In the genomic region with DNA sequence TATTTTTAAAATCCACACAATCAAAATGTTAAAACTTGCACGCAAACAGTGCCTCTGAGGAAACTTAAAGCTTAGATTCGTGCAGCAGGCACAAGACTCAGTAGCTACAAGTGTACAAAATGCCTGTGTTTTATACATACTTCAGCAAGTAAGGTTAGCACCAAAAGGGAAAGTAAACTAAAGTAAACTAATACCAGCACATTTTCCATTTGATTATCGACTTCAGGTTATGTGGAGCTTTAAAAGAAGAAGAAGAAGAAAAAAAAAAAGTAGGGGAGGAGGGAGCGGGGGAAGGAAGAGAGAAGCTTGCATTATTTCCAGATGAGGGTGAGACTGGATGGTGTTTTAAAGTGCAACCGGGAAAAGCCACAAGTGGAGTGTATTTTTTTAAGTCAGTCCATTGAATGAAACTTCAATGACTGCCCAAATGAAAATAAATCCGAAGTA, we compare ENCODE assay signal across 8 cellular contexts.
A peak's percentile ranks its signal among the peaks of the same experiment; 100 is the strongest.
DNase-seq lines count a peak whose midpoint lies in the region; ATAC-seq and TF ChIP-seq lines count a peak whose summit lies in the region.

No MANE protein-coding gene starts in this region.

- H3K9me3 Mint-ChIP-seq in nephron progenitor cell: no peaks in the 10 kb centered on the region

- peak overlapping the region; percentile 94 for H3K27ac Mint-ChIP-seq in nephron progenitor cell

- TF ChIP-seq CTCF in nephron progenitor cell (IDR thresholded peaks at IDR 0.05): no peak

- no peaks in the 10 kb centered on the region for H3K36me3 ChIP-seq in SK-N-MC (ENCODE audit: insufficient read depth, low read length)

- H3K9me3 ChIP-seq in SK-N-MC (ENCODE audit: low read depth, low read length): no peaks in the 10 kb centered on the region

- no peak overlapping the region for H3K4me3 Mint-ChIP-seq in nephron progenitor cell

- ATAC-seq in GM21381 (IDR thresholded peaks at IDR 0.05; ENCODE audit: unreplicated experiment) (peak; percentile 10), HG03095 (IDR thresholded peaks at IDR 0.05; ENCODE audit: unreplicated experiment) (no peak)

- peak overlapping the region; percentile 80 for H3K4me3 ChIP-seq in SK-N-MC

- TF ChIP-seq POLR2A in erythroblast (IDR thresholded peaks at IDR 0.05; ENCODE audit: low read length): no peak

- peak overlapping the region; percentile 38 for H3K27ac ChIP-seq in SK-N-MC

- no peaks in the 10 kb centered on the region for H3K27me3 Mint-ChIP-seq in nephron progenitor cell (ENCODE audit: low read depth, poor library complexity)

- peaks cover 11% of the 10 kb centered on the region for H3K36me3 Mint-ChIP-seq in nephron progenitor cell (ENCODE audit: low read depth)

- H3K4me1 Mint-ChIP-seq in nephron progenitor cell: peaks cover 21% of the 10 kb centered on the region

- H3K9ac ChIP-seq in SK-N-MC (ENCODE audit: insufficient read length): peak overlapping the region; percentile 65

- DNase-seq in Ammon's horn (ENCODE audit: low spot score) (peak; percentile 40), SK-N-MC (ENCODE audit: low read depth, low spot score) (no peak), erythroblast (lab: John Stamatoyannopoulos, UW) (peak; percentile 53 to 68), nephron progenitor cell (no peak), NCI-H2196 treated with DMSO at 0.1 percent for 48 hours (lab: John Stamatoyannopoulos, UW; ENCODE audit: unreplicated experiment) (no peak)
- DNase-seq in activated effector memory CD4-positive, alpha-beta T cell treated with Interleukin-2 at 50 U/mL for 16 hours: no peak

Comparison
In these comparisons a context has a peak if more than half of its experiments do, and no peak if none do; other contexts are left out.
1. DNase-seq: peak in Ammon's horn (single experiment) and erythroblast (2 of 2); none in SK-N-MC (single experiment), nephron progenitor cell (single experiment), activated effector memory CD4-positive, alpha-beta T cell treated with Interleukin-2 at 50 U/mL for 16 hours (single experiment) and NCI-H2196 treated with DMSO at 0.1 percent for 48 hours (single experiment).